8 cellular contexts compared by ENCODE assay signal in genomic region chr20:1184638-1185315, GRCh38. TPM values are rescaled to one million over a fixed set of nuclear protein-coding genes. Genes with fewer than 3 reads are reported as not detected.
A peak's percentile ranks its signal among the peaks of the same experiment; 100 is the strongest.
DNase-seq lines count a peak whose midpoint lies in the region; TF ChIP-seq lines count a peak whose summit lies in the region.

TMEM74B (minus strand) TSS chr20:1184981; CDS start chr20:1183801, 1,180 bp downstream.

- H3K27me3 Mint-ChIP-seq in endothelial cell (ENCODE audit: unreplicated experiment) (peaks cover 18% of the 10 kb centered on the region), neural crest cell (ENCODE audit: low read depth) (peaks cover 45% of the 10 kb centered on the region)

- H3K9me3 Mint-ChIP-seq in endothelial cell (ENCODE audit: unreplicated experiment) (no peaks in the 10 kb centered on the region), neural crest cell (no peaks in the 10 kb centered on the region)

- H3K36me3 Mint-ChIP-seq in endothelial cell (ENCODE audit: low read depth, unreplicated experiment) (peaks cover 9% of the 10 kb centered on the region), neural crest cell (ENCODE audit: low read depth) (no peaks in the 10 kb centered on the region)

- DNase-seq in COLO668 (lab: John Stamatoyannopoulos, UW; ENCODE audit: unreplicated experiment) (peak; percentile 51), NCI-H2227 treated with DMSO at 0.1 percent for 48 hours (lab: John Stamatoyannopoulos, UW) (peak; percentile 1), endothelial cell (ENCODE audit: low spot score) (peak; percentile 42), neural crest cell (ENCODE audit: low read depth, low spot score) (no peak), superior temporal gyrus (ENCODE audit: extremely low spot score) (no peak), NCI-H2081 treated with DMSO at 0.1 percent for 48 hours (lab: John Stamatoyannopoulos, UW) (no peak), hepatic stellate cell (ENCODE audit: low spot score) (no peak), activated gamma-delta T cell (lab: John Stamatoyannopoulos, UW) (no peak)

- H3K4me1 Mint-ChIP-seq in endothelial cell (ENCODE audit: unreplicated experiment): peaks cover 34% of the 10 kb centered on the region
- peaks cover 7% of the 10 kb centered on the region for H3K4me1 Mint-ChIP-seq in neural crest cell

- TF ChIP-seq CTCF in endothelial cell (IDR thresholded peaks at IDR 0.05; ENCODE audit: unreplicated experiment) (no peak), neural crest cell (conservative IDR thresholded peaks at IDR 0.05) (no peak)

- peak within 1 kb of the TSS; percentile 97 for H3K4me3 Mint-ChIP-seq in endothelial cell (ENCODE audit: unreplicated experiment)
- H3K4me3 Mint-ChIP-seq in neural crest cell: peak within 1 kb of the TSS; percentile 84

- peak within 1 kb of the TSS; percentile 86 for H3K27ac Mint-ChIP-seq in endothelial cell (ENCODE audit: unreplicated experiment)
- no peak within 1 kb of the TSS for H3K27ac Mint-ChIP-seq in neural crest cell (ENCODE audit: unreplicated experiment)

RNA-seq across cellular contexts. Expression of gene TMEM74B, which starts in this region (rescaled TPM):
- total RNA-seq in endothelial cell (ENCODE audit: unreplicated experiment): 35.4 TPM
- 2.7 and 3.3 TPM in 2 replicates for total RNA-seq in neural crest cell

Comparison
In these comparisons a context has a peak if more than half of its experiments do, and no peak if none do; other contexts are left out.
1. DNase-seq: peak in COLO668 (single experiment), NCI-H2227 treated with DMSO at 0.1 percent for 48 hours (single experiment) and endothelial cell (single experiment); none in neural crest cell (single experiment), superior temporal gyrus (single experiment), NCI-H2081 treated with DMSO at 0.1 percent for 48 hours (single experiment), hepatic stellate cell (single experiment) and activated gamma-delta T cell (single experiment).